ENCODE assay signal across 16 cellular contexts in genomic region chr9:95764920-95765319, GRCh38.
A peak's percentile ranks its signal among the peaks of the same experiment; 100 is the strongest.
DNase-seq lines count a peak whose midpoint lies in the region; ATAC-seq, FAIRE-seq and TF ChIP-seq lines count a peak whose summit lies in the region.
"Had no signal": no experiment of that assay in that cellular context is flagged by ENCODE, and none has a peak within 500 bp of the region (broad histone marks: within the 10 kb centered on the region; RNA-seq: fewer than 3 reads in every experiment).

No MANE protein-coding gene starts in this region.

- no peak overlapping the region for H3K4me3 Mint-ChIP-seq in neural crest cell
- H3K4me3 Mint-ChIP-seq in CD4-positive, alpha-beta memory T cell = no peak overlapping the region
- H3K4me3 Mint-ChIP-seq: activated naive CD8-positive, alpha-beta T cell treated with anti-CD3 and anti-CD28 coated beads, Interleukin-2, amount 10 ng/mL, durations not matched to agents 7 days and 5 days; dendritic cell treated with granulocyte-macrophage colony-stimulating factor and Interleukin-4, amounts not matched to agents 40 ng/mL and 50 ng/mL, for 4 days; natural killer cell had no signal

- H3K4me2 ChIP-seq in HepG2 (ENCODE audit: low read depth, low read length) = peak overlapping the region; percentile 94

- H3K36me3 ChIP-seq in HepG2 (replicated peaks in 1 of 2; ENCODE audit: control insufficient read depth in 1 of 2, insufficient read depth in 2 of 2, low read length in 2 of 2) (no peaks in the 10 kb centered on the region), right lobe of liver (no peaks in the 10 kb centered on the region), vagina (no peaks in the 10 kb centered on the region)
- no peaks in the 10 kb centered on the region for H3K36me3 ChIP-seq in CD4-positive, alpha-beta memory T cell (ENCODE audit: insufficient read depth, low read length)

- intact Hi-C loops in HepG2 (cut with micrococcal nuclease; ENCODE audit: unreplicated experiment) = no loop called here
- intact Hi-C loops in right lobe of liver (cut with DNase I) = no loop called here
- intact Hi-C loops in vagina (cut with DNase I) = no loop called here
- intact Hi-C loops in CD4-positive, alpha-beta memory T cell (cut with micrococcal nuclease) = no loop called here

- H3K4me1 Mint-ChIP-seq in neural crest cell = peaks cover 12% of the 10 kb centered on the region
- H3K4me1 Mint-ChIP-seq in CD4-positive, alpha-beta memory T cell = peaks cover 0 to 3% (median under 1%) of the 10 kb centered on the region in 4 donors

- H3K27ac Mint-ChIP-seq in neural crest cell (ENCODE audit: unreplicated experiment) = peak overlapping the region; percentile 89
- H3K27ac Mint-ChIP-seq in CD4-positive, alpha-beta memory T cell = peak overlapping the region in 1 of 7 donors; percentile 12
- H3K27ac Mint-ChIP-seq: activated naive CD8-positive, alpha-beta T cell treated with anti-CD3 and anti-CD28 coated beads, Interleukin-2, amount 10 ng/mL, durations not matched to agents 7 days and 5 days; dendritic cell treated with granulocyte-macrophage colony-stimulating factor and Interleukin-4, amounts not matched to agents 40 ng/mL and 50 ng/mL, for 4 days; natural killer cell had no signal

- TF ChIP-seq EP300 in HepG2 (IDR thresholded peaks at IDR 0.05; ENCODE audit: low read depth in 2 of 2, low read length in 2 of 2) = no peak
- no peak for TF ChIP-seq EP300 in HepG2 (CRISPR knock-in tag; IDR thresholded peaks at IDR 0.05; ENCODE audit: borderline replicate concordance)

- in situ Hi-C loops in HepG2 (cut with HindIII; ENCODE audit: extremely low pct_ligation_motif_present, low pct_unique_long_range_greater_than_20kb) = no loop called here

- POLR2A ChIA-PET in HepG2 (lab: Yijun Ruan, JAX) = no interaction called here
- POLR2A ChIA-PET in CD4-positive, alpha-beta memory T cell (lab: Charles Lee; ENCODE audit: partially characterized antibody) = no interaction called here

- ATAC-seq in HepG2 (peak; percentile 77), right lobe of liver (no peak)
- ATAC-seq: natural killer cell had no signal

- no peaks in the 10 kb centered on the region for H4K20me1 ChIP-seq in HepG2 (ENCODE audit: insufficient read depth, low read length)

- no peak for DNase-seq in HepG2 (ENCODE audit: low spot score)
- DNase-seq in right lobe of liver = no peak
- no peak for DNase-seq in choroid plexus epithelial cell (ENCODE audit: low read depth)
- DNase-seq in neural crest cell (ENCODE audit: low read depth, low spot score) = no peak
- no peak for DNase-seq in vagina (ENCODE audit: extremely low spot score in 2 of 2)
- DNase-seq in CD4-positive, alpha-beta memory T cell = no peak
- no peak for DNase-seq in T-helper 9 cell
- DNase-seq in activated effector memory CD4-positive, alpha-beta T cell treated with anti-CD3 and anti-CD28 coated beads, Interleukin-2, amount 50 U/mL, for 16 hours = no peak
- DNase-seq: activated CD8-positive, alpha-beta memory T cell treated with anti-CD3 and anti-CD28 coated beads, Interleukin-2, amount 50 U/mL, for 4 hours; activated naive CD8-positive, alpha-beta T cell treated with anti-CD3 and anti-CD28 coated beads, Interleukin-2, amount 10 ng/mL, durations not matched to agents 7 days and 5 days; DMS 273 treated with DMSO at 0.1 percent for 48 hours; islet precursor cell; natural killer cell; stimulated activated CD4-positive, alpha-beta T cell treated with anti-CD3 and anti-CD28 coated beads, Interleukin-12 subunit alpha, Interleukin-12 subunit beta, amount 100 ng/mL, for 4 hours had no signal

- no peaks in the 10 kb centered on the region for H3K27me3 ChIP-seq in HepG2 (ENCODE audit: control insufficient read depth in 1 of 2, insufficient read depth in 2 of 2, low read length in 2 of 2)
- H3K27me3 ChIP-seq in right lobe of liver = no peaks in the 10 kb centered on the region
- H3K27me3 ChIP-seq in vagina = no peaks in the 10 kb centered on the region
- H3K27me3 ChIP-seq in CD4-positive, alpha-beta memory T cell (ENCODE audit: insufficient read depth, low read length) = no peaks in the 10 kb centered on the region

- no peak for TF ChIP-seq CTCF in HepG2 (CRISPR knock-in tag; IDR thresholded peaks at IDR 0.05)
- no peak for TF ChIP-seq CTCF in right lobe of liver (IDR thresholded peaks at IDR 0.05)
- no peak for TF ChIP-seq CTCF in choroid plexus epithelial cell (conservative IDR thresholded peaks at IDR 0.05; ENCODE audit: low read depth, low read length)
- TF ChIP-seq CTCF in neural crest cell (conservative IDR thresholded peaks at IDR 0.05) = no peak
- TF ChIP-seq CTCF in vagina (IDR thresholded peaks at IDR 0.05) = no peak

- H3K79me2 ChIP-seq in HepG2 (ENCODE audit: insufficient read depth, low read length) = no peaks in the 10 kb centered on the region

- H3K4me1 ChIP-seq in HepG2 (ENCODE audit: insufficient read depth, low read length) = peaks cover 21% of the 10 kb centered on the region
- H3K4me1 ChIP-seq in right lobe of liver = no peaks in the 10 kb centered on the region
- peaks cover 10% of the 10 kb centered on the region for H3K4me1 ChIP-seq in vagina
- no peaks in the 10 kb centered on the region for H3K4me1 ChIP-seq in CD4-positive, alpha-beta memory T cell (ENCODE audit: insufficient read depth, low read length)

- CTCF ChIA-PET in HepG2 (lab: Yijun Ruan, JAX; ENCODE audit: low intra/inter-chr PET ratio, low total read pairs) = no interaction called here
- CTCF ChIA-PET in CD4-positive, alpha-beta memory T cell (lab: Charles Lee; ENCODE audit: partially characterized antibody) = no interaction called here

- no peaks in the 10 kb centered on the region for H3K9me3 Mint-ChIP-seq in neural crest cell
- H3K9me3 Mint-ChIP-seq in CD4-positive, alpha-beta memory T cell = no peaks in the 10 kb centered on the region
- H3K9me3 Mint-ChIP-seq: dendritic cell treated with granulocyte-macrophage colony-stimulating factor and Interleukin-4, amounts not matched to agents 40 ng/mL and 50 ng/mL, for 4 days had no signal

- no TSS peak for BruUV-seq in HepG2 (replicated peaks; lab: Mats Ljungman, UMichigan)

- TF ChIP-seq RAD21 in HepG2 (CRISPR knock-in tag; IDR thresholded peaks at IDR 0.05) = no peak

- no peak for TF ChIP-seq POLR2A in HepG2 (IDR thresholded peaks at IDR 0.05; ENCODE audit: insufficient read depth in 1 of 2, low read depth in 2 of 2, low read length in 2 of 2)
- no peak for TF ChIP-seq POLR2A in right lobe of liver (IDR thresholded peaks at IDR 0.05)
- no peak for TF ChIP-seq POLR2A in vagina (IDR thresholded peaks at IDR 0.05)

- H2AFZ ChIP-seq in HepG2 (ENCODE audit: low read length) = peak overlapping the region; percentile 98

- no peaks in the 10 kb centered on the region for H3K9me3 ChIP-seq in HepG2 (ENCODE audit: low read length)
- H3K9me3 ChIP-seq in right lobe of liver = no peaks in the 10 kb centered on the region
- no peaks in the 10 kb centered on the region for H3K9me3 ChIP-seq in vagina
- no peaks in the 10 kb centered on the region for H3K9me3 ChIP-seq in CD4-positive, alpha-beta memory T cell (ENCODE audit: control insufficient read depth in 1 of 2, low read length in 2 of 2)

- no peak for FAIRE-seq in HepG2 (lab: Jason Lieb, UNC)
- FAIRE-seq: frontal cortex had no signal

- H3K4me3 ChIP-seq in HepG2 (replicated peaks in 1 of 3; ENCODE audit: insufficient read depth in 1 of 3, low read depth in 2 of 3, low read length in 3 of 3) = peak overlapping the region; percentile 44 to 63 (median 49); a peak in 5 of 6 replicates
- H3K4me3 ChIP-seq in right lobe of liver = no peak overlapping the region
- H3K4me3 ChIP-seq in choroid plexus epithelial cell (ENCODE audit: low read depth, low read length) = peak overlapping the region; percentile 2
- peak overlapping the region; percentile 15 to 26 for H3K4me3 ChIP-seq in vagina
- no peak overlapping the region for H3K4me3 ChIP-seq in CD4-positive, alpha-beta memory T cell (ENCODE audit: low read length in 2 of 2)

- no peaks in the 10 kb centered on the region for H3K36me3 Mint-ChIP-seq in neural crest cell (ENCODE audit: low read depth)
- no peaks in the 10 kb centered on the region for H3K36me3 Mint-ChIP-seq in CD4-positive, alpha-beta memory T cell
- H3K36me3 Mint-ChIP-seq: activated naive CD8-positive, alpha-beta T cell treated with anti-CD3 and anti-CD28 coated beads, Interleukin-2, amount 10 ng/mL, durations not matched to agents 7 days and 5 days; natural killer cell had no signal

- peak overlapping the region; percentile 29 for H3K27ac ChIP-seq in HepG2 (ENCODE audit: extremely low read length, insufficient read depth, low read length)
- H3K27ac ChIP-seq in right lobe of liver = no peak overlapping the region
- H3K27ac ChIP-seq in vagina = peak overlapping the region; percentile 45
- no peak overlapping the region for H3K27ac ChIP-seq in CD4-positive, alpha-beta memory T cell (ENCODE audit: low read depth, low read length)

- 8% methylated on average over 12 of the region's 12 CpGs for WGBS in HepG2 (ENCODE audit: low lambda C conversion rate)
- WGBS in right lobe of liver (ENCODE audit: insufficient coverage, low coverage, low lambda C conversion rate, missing lambda C conversion rate) = 55% methylated on average over 8 of the region's 12 CpGs

- H3K27me3 Mint-ChIP-seq in neural crest cell (ENCODE audit: low read depth) = peaks cover 9% of the 10 kb centered on the region
- peaks cover 3% of the 10 kb centered on the region in 2 donors for H3K27me3 Mint-ChIP-seq in CD4-positive, alpha-beta memory T cell

- peak overlapping the region; percentile 62 for H3K9ac ChIP-seq in HepG2 (ENCODE audit: insufficient read depth, low read depth, low read length)

TF ChIP-seq in HepG2, 621 proteins besides CTCF, POLR2A, EP300 and RAD21 (continues in another document):
- TF ChIP-seq HNRNPLL (IDR thresholded peaks at IDR 0.05; ENCODE audit: low read depth, low read length, poor library complexity, severe bottlenecking) (peak; percentile 97), ZFY (CRISPR knock-in tag; IDR thresholded peaks at IDR 0.05) (0 out of 2 replicates have a peak, but pooled peaks have one; percentile 21)
- TF ChIP-seq, protein P1, sequence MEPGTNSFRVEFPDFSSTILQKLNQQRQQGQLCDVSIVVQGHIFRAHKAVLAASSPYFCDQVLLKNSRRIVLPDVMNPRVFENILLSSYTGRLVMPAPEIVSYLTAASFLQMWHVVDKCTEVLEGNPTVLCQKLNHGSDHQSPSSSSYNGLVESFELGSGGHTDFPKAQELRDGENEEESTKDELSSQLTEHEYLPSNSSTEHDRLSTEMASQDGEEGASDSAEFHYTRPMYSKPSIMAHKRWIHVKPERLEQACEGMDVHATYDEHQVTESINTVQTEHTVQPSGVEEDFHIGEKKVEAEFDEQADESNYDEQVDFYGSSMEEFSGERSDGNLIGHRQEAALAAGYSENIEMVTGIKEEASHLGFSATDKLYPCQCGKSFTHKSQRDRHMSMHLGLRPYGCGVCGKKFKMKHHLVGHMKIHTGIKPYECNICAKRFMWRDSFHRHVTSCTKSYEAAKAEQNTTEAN (CRISPR knock-in tag; conservative IDR thresholded peaks at IDR 0.05) = no peak
- TF ChIP-seq, protein P2, sequence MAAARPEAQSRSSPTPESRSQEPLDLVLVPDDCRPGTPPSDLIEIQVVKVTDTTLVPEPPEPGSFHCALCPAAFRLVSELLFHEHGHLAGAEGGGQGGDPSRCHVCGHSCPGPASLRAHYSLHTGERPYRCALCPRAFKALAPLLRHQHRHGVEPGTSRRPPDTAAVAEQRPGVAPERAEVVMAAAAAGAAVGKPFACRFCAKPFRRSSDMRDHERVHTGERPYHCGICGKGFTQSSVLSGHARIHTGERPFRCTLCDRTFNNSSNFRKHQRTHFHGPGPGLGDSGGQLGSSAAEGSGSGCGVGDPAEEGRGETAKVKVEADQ (CRISPR knock-in tag; IDR thresholded peaks at IDR 0.05; ENCODE audit: borderline replicate concordance) = no peak

Comparison
In these comparisons a context has a peak if more than half of its experiments do, and no peak if none do; other contexts are left out.
1. H3K27ac ChIP-seq: peak in HepG2 (single experiment) and vagina (single experiment); none in right lobe of liver (0 of 3) and CD4-positive, alpha-beta memory T cell (single experiment).
2. H3K4me3 ChIP-seq: peak in HepG2 (3 of 3), choroid plexus epithelial cell (single experiment) and vagina (2 of 2); none in right lobe of liver (0 of 3) and CD4-positive, alpha-beta memory T cell (0 of 2).